ENCODE assay signal across 9 cellular contexts in the genomic region with DNA sequence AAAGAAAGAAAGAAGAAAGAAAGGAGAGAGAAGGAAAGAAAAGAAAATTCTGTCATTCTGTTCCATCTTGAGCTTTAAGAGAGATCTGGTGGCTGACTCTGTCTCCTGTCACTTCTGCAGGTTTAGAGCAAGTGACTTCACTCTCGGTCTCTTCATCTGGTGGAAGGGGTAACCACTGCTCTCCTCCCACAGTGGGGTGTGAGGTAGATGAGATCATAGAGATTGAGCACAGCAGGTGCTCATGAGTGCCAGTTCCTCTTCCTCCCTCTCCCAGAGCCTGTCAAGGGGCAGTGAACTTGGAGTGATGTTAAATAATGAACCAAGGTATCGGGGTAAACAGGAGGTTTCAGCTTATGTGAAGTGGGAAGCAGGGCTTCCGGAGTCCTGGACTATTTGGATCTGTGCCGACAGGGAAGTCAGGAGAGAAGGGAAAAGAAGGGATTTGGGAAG. TPM values are rescaled to one million over a fixed set of nuclear protein-coding genes. Genes with fewer than 3 reads are reported as not detected.
A peak's percentile ranks its signal among the peaks of the same experiment; 100 is the strongest.
DNase-seq lines count a peak whose midpoint lies in the region; ATAC-seq and TF ChIP-seq lines count a peak whose summit lies in the region.
"Had no signal": no experiment of that assay in that cellular context is flagged by ENCODE, and none has a peak within 500 bp of the region (broad histone marks: within the 10 kb centered on the region; RNA-seq: fewer than 3 reads in every experiment).

No MANE protein-coding gene starts in this region.

- H3K27me3 ChIP-seq in spleen (replicated peaks in 1 of 7), result no peaks in the 10 kb centered on the region
- H3K27me3 ChIP-seq: adrenal gland had no signal

- H3K27ac ChIP-seq in spleen, result peak overlapping the region in 2 of 8 donors; percentile 29 to 33
- H3K27ac ChIP-seq: adrenal gland had no signal

- TF ChIP-seq POLR2A in spleen (IDR thresholded peaks at IDR 0.05), result no peak

- H3K36me3 ChIP-seq in spleen, result no peaks in the 10 kb centered on the region
- H3K36me3 ChIP-seq: adrenal gland had no signal

- WGBS in spleen, 5 donors, result 3 to 13% (median 9%) methylated on average over 4 of the region's 4 CpGs

- H3K9me3 ChIP-seq in spleen, result no peaks in the 10 kb centered on the region
- H3K9me3 ChIP-seq: adrenal gland had no signal

- intact Hi-C loops in spleen (cut with DNase I; ENCODE audit: low total_unique reads), result loop anchor here (10.0 kb wide), 1 partner anchor 120 kb away; no protein-coding TSS in a partner anchor

- peak; percentile 76 for DNase-seq in CD1c-positive myeloid dendritic cell (ENCODE audit: extremely low spot score)
- peak; percentile 9 for DNase-seq in HT-29 (ENCODE audit: low spot score)
- peak; percentile 32 for DNase-seq in T follicular helper cell (ENCODE audit: low read depth)
- DNase-seq in central memory CD4-positive, alpha-beta T cell, result peak; percentile 64
- peak; percentile 63 for DNase-seq in stimulated activated CD8-positive, alpha-beta memory T cell treated with anti-CD3 and anti-CD28 coated beads, Interleukin-4, amount 100 ng/mL, for 48 hours
- DNase-seq in NCI-H446 (lab: John Stamatoyannopoulos, UW), result no peak
- no peak for DNase-seq in spleen

- peak; percentile 90 for ATAC-seq in GM19468 (IDR thresholded peaks at IDR 0.05; ENCODE audit: extremely low read depth, unreplicated experiment)

- no peak overlapping the region for H3K4me3 ChIP-seq in spleen
- H3K4me3 ChIP-seq: adrenal gland had no signal

- no peak for TF ChIP-seq CTCF in spleen (IDR thresholded peaks at IDR 0.05 in 8 of 11, conservative IDR thresholded peaks at IDR 0.05 in 3 of 11)

- H3K4me1 ChIP-seq in spleen, result peaks cover 10 to 37% (median 24%) of the 10 kb centered on the region in 6 donors
- H3K4me1 ChIP-seq: adrenal gland had no signal

RNA-seq across cellular contexts. Expression of gene BEAN1, which starts 47.7 kb away (rescaled TPM):
- 0.26 TPM in 1 of 2 replicates, not detected in the other for total RNA-seq in HT-29 (2014; rRNA removed; shearing (Covaris generic))
- under 1 TPM in 4 of 7 donors, not detected in 3; 0.21 to 0.68 (median 0.45) TPM for total RNA-seq in spleen
- polyA plus RNA-seq in spleen, result under 1 TPM; 0.30 to 0.42 (median 0.30) TPM

Comparison
In these comparisons a context has a peak if more than half of its experiments do, and no peak if none do; other contexts are left out.
1. DNase-seq: peak in CD1c-positive myeloid dendritic cell (single experiment), HT-29 (single experiment), T follicular helper cell (single experiment), central memory CD4-positive, alpha-beta T cell (single experiment) and stimulated activated CD8-positive, alpha-beta memory T cell treated with anti-CD3 and anti-CD28 coated beads, Interleukin-4, amount 100 ng/mL, for 48 hours (single experiment); none in NCI-H446 (0 of 2) and spleen (single experiment).